ENCODE assay signal across 18 cellular contexts in genomic region chr2:188665727-188666304, GRCh38.
A peak's percentile ranks its signal among the peaks of the same experiment; 100 is the strongest.
DNase-seq lines count a peak whose midpoint lies in the region; FAIRE-seq and TF ChIP-seq lines count a peak whose summit lies in the region.
"Had no signal": no experiment of that assay in that cellular context is flagged by ENCODE, and none has a peak within 500 bp of the region (broad histone marks: within the 10 kb centered on the region; RNA-seq: fewer than 3 reads in every experiment).

No MANE protein-coding gene starts in this region.

- no peak overlapping the region for H2BK12ac ChIP-seq in trophoblast cell (ENCODE audit: low read length)

- H3K4me2 ChIP-seq in GM23248 (ENCODE audit: unreplicated experiment) = peak overlapping the region; percentile 74
- H3K4me2 ChIP-seq in hepatocyte = peak overlapping the region; percentile 37
- no peak overlapping the region for H3K4me2 ChIP-seq in trophoblast cell (ENCODE audit: low read length)
- H3K4me2 ChIP-seq: BLaER1 treated with 17β-estradiol and CSF1 and Interleukin-3, amounts not matched to agents 10 nM and 100 nM had no signal

- no peaks in the 10 kb centered on the region for H3K27me3 ChIP-seq in GM23248 (replicated peaks; ENCODE audit: insufficient read depth)
- no peaks in the 10 kb centered on the region for H3K27me3 ChIP-seq in SJSA1 (replicated peaks)
- H3K27me3 ChIP-seq in hepatocyte = no peaks in the 10 kb centered on the region
- H3K27me3 ChIP-seq in trophoblast cell (ENCODE audit: insufficient read depth, low read length) = no peaks in the 10 kb centered on the region
- H3K27me3 ChIP-seq in tibial nerve = no peaks in the 10 kb centered on the region
- H3K27me3 ChIP-seq: BLaER1 treated with 17β-estradiol and CSF1 and Interleukin-3, amounts not matched to agents 10 nM and 100 nM had no signal

- H4K12ac ChIP-seq in trophoblast cell (ENCODE audit: low read depth, low read length) = no peak overlapping the region

- H3K27ac ChIP-seq in GM23248 (no peak overlapping the region), SJSA1 (peak overlapping the region; percentile 2; the same call in 1 of the 2 replicates), hepatocyte (peak overlapping the region; percentile 24), trophoblast cell (ENCODE audit: low read depth, low read length) (peak overlapping the region; percentile 41), tibial nerve (no peak overlapping the region)
- H3K27ac ChIP-seq: BLaER1 treated with 17β-estradiol and CSF1 and Interleukin-3, amounts not matched to agents 10 nM and 100 nM had no signal

- H4K20me1 ChIP-seq in GM23248 (ENCODE audit: insufficient read depth) (no peaks in the 10 kb centered on the region), hepatocyte (ENCODE audit: insufficient read depth, poor library complexity, severe bottlenecking) (no peaks in the 10 kb centered on the region)
- H4K20me1 ChIP-seq: BLaER1 treated with 17β-estradiol and CSF1 and Interleukin-3, amounts not matched to agents 10 nM and 100 nM had no signal

- TF ChIP-seq CTCF in hepatocyte (IDR thresholded peaks at IDR 0.05; ENCODE audit: poor library complexity) (no peak), tibial nerve (IDR thresholded peaks at IDR 0.05) (no peak)

- peaks cover 8% of the 10 kb centered on the region for H3K79me1 ChIP-seq in trophoblast cell (ENCODE audit: low read length)

- no peaks in the 10 kb centered on the region for H3K9me2 ChIP-seq in GM23248 (ENCODE audit: insufficient read depth)
- H3K9me2 ChIP-seq in hepatocyte (replicated peaks; ENCODE audit: insufficient read depth) = no peaks in the 10 kb centered on the region

- no peak overlapping the region for H3K14ac ChIP-seq in trophoblast cell (ENCODE audit: low read length)

- H3K4me1 ChIP-seq in GM23248 (ENCODE audit: insufficient read depth) (peaks cover 26% of the 10 kb centered on the region), SJSA1 (replicated peaks) (peaks cover 32% of the 10 kb centered on the region), hepatocyte (ENCODE audit: insufficient read depth) (peaks cover 8% of the 10 kb centered on the region), trophoblast cell (ENCODE audit: control insufficient read depth in 1 of 2, insufficient read depth in 2 of 2, low read length in 2 of 2) (peaks cover 0 to 8% of the 10 kb centered on the region in 2 experiments), tibial nerve (peaks cover 0 to 17% (median 0%) of the 10 kb centered on the region in 4 donors)
- H3K4me1 ChIP-seq: HAP-1 had no signal

- in situ Hi-C loops in GM23248 (cut with MboI) = no loop called here

- no peak for FAIRE-seq in urothelium cell line (lab: Jason Lieb, UNC)
- FAIRE-seq: GM12878, GM18507, H1, HTR-8/SVneo had no signal

- H3K18ac ChIP-seq in trophoblast cell (ENCODE audit: low read length) = no peak overlapping the region

- peak overlapping the region; percentile 47; the same call in 1 of the 2 replicates for H2AFZ ChIP-seq in GM23248
- H2AFZ ChIP-seq in hepatocyte = no peak overlapping the region
- no peak overlapping the region for H2AFZ ChIP-seq in trophoblast cell (ENCODE audit: insufficient read depth, low read length, poor library complexity)

- H3K23ac ChIP-seq in trophoblast cell (ENCODE audit: low read length) = no peak overlapping the region

- TF ChIP-seq POLR2A in tibial nerve (IDR thresholded peaks at IDR 0.05) = no peak

- no peak for TF ChIP-seq EP300 in tibial nerve (IDR thresholded peaks at IDR 0.05)

- H3K36me3 ChIP-seq in GM23248 (ENCODE audit: low read depth) (no peaks in the 10 kb centered on the region), SJSA1 (no peaks in the 10 kb centered on the region), hepatocyte (replicated peaks; ENCODE audit: insufficient read depth, low read depth) (no peaks in the 10 kb centered on the region), trophoblast cell (ENCODE audit: control insufficient read depth in 1 of 2, insufficient read depth in 2 of 2, low read length in 2 of 2) (no peaks in the 10 kb centered on the region), tibial nerve (no peaks in the 10 kb centered on the region)
- H3K36me3 ChIP-seq: BLaER1 treated with 17β-estradiol and CSF1 and Interleukin-3, amounts not matched to agents 10 nM and 100 nM; HAP-1 had no signal

- no peak overlapping the region for H2AK5ac ChIP-seq in trophoblast cell (ENCODE audit: low read length)

- H3K9me3 ChIP-seq in GM23248 (ENCODE audit: low read depth) (no peaks in the 10 kb centered on the region), SJSA1 (replicated peaks) (no peaks in the 10 kb centered on the region), hepatocyte (ENCODE audit: low read depth) (no peaks in the 10 kb centered on the region), trophoblast cell (ENCODE audit: insufficient read depth, low read depth, low read length) (no peaks in the 10 kb centered on the region), tibial nerve (no peaks in the 10 kb centered on the region)
- H3K9me3 ChIP-seq: BLaER1 treated with 17β-estradiol and CSF1 and Interleukin-3, amounts not matched to agents 10 nM and 100 nM; HAP-1 had no signal

- H4K91ac ChIP-seq in trophoblast cell (ENCODE audit: low read depth, low read length) = peak overlapping the region; percentile 87

- no peak for DNase-seq in GM23248
- no peak for DNase-seq in SJSA1 (ENCODE audit: low read depth in 1 of 2, low spot score in 2 of 2)
- no peak for DNase-seq in hepatocyte (ENCODE audit: low spot score)
- DNase-seq in trophoblast cell = no peak
- no peak for DNase-seq in globus pallidus (ENCODE audit: low spot score)
- no peak for DNase-seq in tibial nerve (ENCODE audit: low spot score in 2 of 2)
- no peak for DNase-seq in NCI-H524 treated with DMSO at 0.1 percent for 48 hours (lab: John Stamatoyannopoulos, UW)
- DNase-seq in urothelium cell line (ENCODE audit: low spot score) = no peak
- DNase-seq: Calu3; CD4-positive, alpha-beta T cell; DMS 273 treated with DMSO at 0.1 percent for 48 hours; KBM-7 had no signal

- H3K4me3 ChIP-seq in GM23248 (peak overlapping the region; percentile 41), SJSA1 (no peak overlapping the region), hepatocyte (no peak overlapping the region), trophoblast cell (ENCODE audit: low read depth, low read length) (no peak overlapping the region), tibial nerve (no peak overlapping the region)
- H3K4me3 ChIP-seq: BLaER1 treated with 17β-estradiol and CSF1 and Interleukin-3, amounts not matched to agents 10 nM and 100 nM; GM12878; HAP-1 had no signal

- no peak overlapping the region for H3K4ac ChIP-seq in trophoblast cell (ENCODE audit: low read depth, low read length)

- no peak overlapping the region for H2BK120ac ChIP-seq in trophoblast cell (ENCODE audit: insufficient read depth, low read length, poor library complexity)

- no peak overlapping the region for H3K9ac ChIP-seq in GM23248
- no peak overlapping the region for H3K9ac ChIP-seq in trophoblast cell (ENCODE audit: low read length)
- H3K9ac ChIP-seq: BLaER1 treated with 17β-estradiol and CSF1 and Interleukin-3, amounts not matched to agents 10 nM and 100 nM had no signal

- H3K79me2 ChIP-seq in GM23248 (ENCODE audit: insufficient read depth) (no peaks in the 10 kb centered on the region), hepatocyte (no peaks in the 10 kb centered on the region), trophoblast cell (ENCODE audit: control insufficient read depth, insufficient read depth, low read length, poor library complexity) (no peaks in the 10 kb centered on the region)

- no peak overlapping the region for H4K8ac ChIP-seq in trophoblast cell (ENCODE audit: low read depth, low read length)

- peaks cover 20% of the 10 kb centered on the region for H3F3A ChIP-seq in GM23248 (ENCODE audit: insufficient read depth)

- H2BK5ac ChIP-seq in trophoblast cell (ENCODE audit: low read depth, low read length, poor library complexity) = no peak overlapping the region

Comparison
In these comparisons a context has a peak if more than half of its experiments do, and no peak if none do; other contexts are left out.
1. H3K27ac ChIP-seq: peak in SJSA1 (single experiment), hepatocyte (single experiment) and trophoblast cell (single experiment); none in GM23248 (single experiment) and tibial nerve (0 of 4).